Comparison of ENCODE assay signal across 8 cellular contexts in the genomic region with DNA sequence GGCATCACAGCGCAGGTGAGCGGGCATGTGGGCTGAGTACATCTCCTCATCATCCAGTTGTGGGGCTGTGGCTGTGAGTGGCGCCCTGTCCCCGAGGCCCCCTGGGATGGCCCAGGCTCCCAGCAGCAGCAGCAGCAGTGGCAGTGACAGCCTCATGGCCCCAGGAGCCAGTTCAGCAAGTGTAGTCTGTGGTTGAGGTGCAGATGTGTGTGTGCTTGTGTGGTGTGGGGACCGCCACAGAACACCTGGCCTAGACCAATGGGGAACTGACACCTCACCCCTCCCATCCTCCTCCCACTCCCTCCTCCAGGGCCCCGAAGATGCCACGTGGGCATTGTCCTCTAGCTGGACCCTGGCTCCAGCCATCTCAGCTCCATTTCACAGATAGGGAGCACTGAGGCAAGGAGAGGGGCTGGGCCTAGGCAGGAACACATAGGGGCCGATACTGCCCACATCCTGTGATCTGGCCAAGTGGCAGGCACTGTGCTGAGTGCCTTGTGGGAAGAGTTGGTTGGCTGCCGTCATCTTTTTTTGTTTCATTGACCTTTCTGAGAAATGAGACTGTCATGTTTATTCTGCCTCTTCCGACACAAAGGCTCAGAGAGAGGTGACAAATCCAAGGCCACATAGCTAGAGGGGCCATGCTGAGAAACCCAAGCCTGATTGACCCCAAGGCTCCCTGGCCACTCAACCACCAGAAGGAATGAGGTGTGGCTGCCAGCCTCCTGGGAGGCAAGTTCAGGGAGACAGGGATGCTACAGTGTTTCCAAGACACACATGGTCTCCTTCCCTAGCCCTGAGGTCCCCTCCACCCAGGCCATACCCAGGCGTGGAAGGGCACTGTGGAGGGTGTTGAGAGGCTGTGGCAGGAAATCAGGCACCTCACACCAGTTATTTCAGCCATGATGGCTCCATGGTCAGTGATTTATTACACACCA. TPM values are rescaled to one million over a fixed set of nuclear protein-coding genes. Genes with fewer than 3 reads are reported as not detected.
DNase-seq lines count a peak whose midpoint lies in the region; ATAC-seq and TF ChIP-seq lines count a peak whose summit lies in the region.

A gene with protein sequence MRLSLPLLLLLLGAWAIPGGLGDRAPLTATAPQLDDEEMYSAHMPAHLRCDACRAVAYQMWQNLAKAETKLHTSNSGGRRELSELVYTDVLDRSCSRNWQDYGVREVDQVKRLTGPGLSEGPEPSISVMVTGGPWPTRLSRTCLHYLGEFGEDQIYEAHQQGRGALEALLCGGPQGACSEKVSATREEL (minus strand): TSS at position 213 of the 938 bp plus-strand sequence. CDS start 57 bp downstream, at position 156.

- H3K36me3 Mint-ChIP-seq in chondrocyte (ENCODE audit: low read depth): peaks cover 1% of the 10 kb centered on the region
- H3K36me3 Mint-ChIP-seq in stimulated activated memory B cell treated with anti-CD40 and anti-IgM and Interleukin-4, amounts not matched to agents 10 μg/mL and 1 μg/mL and 100 μg/mL, for 72 hours: no peaks in the 10 kb centered on the region

- no peaks in the 10 kb centered on the region for H3K9me3 ChIP-seq in Peyer's patch

- peaks cover 0 to 8% of the 10 kb centered on the region in 2 donors for H3K27me3 ChIP-seq in Peyer's patch

- TF ChIP-seq CTCF in Peyer's patch (IDR thresholded peaks at IDR 0.05) (no peak), chondrocyte (IDR thresholded peaks at IDR 0.05) (no peak)

- H3K27ac Mint-ChIP-seq in chondrocyte (ENCODE audit: unreplicated experiment): no peak within 1 kb of the TSS
- H3K27ac Mint-ChIP-seq in stimulated activated memory B cell treated with anti-CD40 and anti-IgM and Interleukin-4, amounts not matched to agents 10 μg/mL and 1 μg/mL and 100 μg/mL, for 72 hours: peak within 1 kb of the TSS; percentile 98

- H3K27ac ChIP-seq in Peyer's patch: peak within 1 kb of the TSS; percentile 67 to 86 (median 76)

- H3K9me3 Mint-ChIP-seq in chondrocyte (ENCODE audit: low read depth): no peaks in the 10 kb centered on the region
- H3K9me3 Mint-ChIP-seq in stimulated activated memory B cell treated with anti-CD40 and anti-IgM and Interleukin-4, amounts not matched to agents 10 μg/mL and 1 μg/mL and 100 μg/mL, for 72 hours: no peaks in the 10 kb centered on the region

- peaks cover 18% of the 10 kb centered on the region for H3K4me1 Mint-ChIP-seq in chondrocyte (ENCODE audit: low read depth)
- peaks cover 84% of the 10 kb centered on the region for H3K4me1 Mint-ChIP-seq in stimulated activated memory B cell treated with anti-CD40 and anti-IgM and Interleukin-4, amounts not matched to agents 10 μg/mL and 1 μg/mL and 100 μg/mL, for 72 hours

- peak; percentile 55 to 92 (median 86) for DNase-seq in Peyer's patch
- peak; percentile 59 for DNase-seq in chondrocyte (ENCODE audit: low spot score)
- DNase-seq in anterior cingulate cortex (lab: John Stamatoyannopoulos, UW): no peak
- no peak for DNase-seq in DMS53 (lab: John Stamatoyannopoulos, UW)
- DNase-seq in medulla oblongata (ENCODE audit: extremely low spot score): no peak

- no peaks in the 10 kb centered on the region for H3K36me3 ChIP-seq in Peyer's patch

- peaks cover 0 to 69% (median 30%) of the 10 kb centered on the region in 4 donors for H3K4me1 ChIP-seq in Peyer's patch

- H3K4me3 Mint-ChIP-seq in chondrocyte (ENCODE audit: unreplicated experiment): no peak within 1 kb of the TSS
- H3K4me3 Mint-ChIP-seq in stimulated activated memory B cell treated with anti-CD40 and anti-IgM and Interleukin-4, amounts not matched to agents 10 μg/mL and 1 μg/mL and 100 μg/mL, for 72 hours: peak within 1 kb of the TSS; percentile 89

- peak within 1 kb of the TSS; percentile 23 to 61 (median 43) for H3K4me3 ChIP-seq in Peyer's patch

- ATAC-seq in GM18520 (IDR thresholded peaks at IDR 0.05; ENCODE audit: unreplicated experiment) (peak; percentile 32), HG02588 (IDR thresholded peaks at IDR 0.05; ENCODE audit: unreplicated experiment) (peak; percentile 34)
- peak; percentile 84 for ATAC-seq in stimulated activated memory B cell treated with anti-CD40 and anti-IgM and Interleukin-4, amounts not matched to agents 10 μg/mL and 1 μg/mL and 100 μg/mL, for 72 hours

- TF ChIP-seq POLR2A in Peyer's patch (IDR thresholded peaks at IDR 0.05): no peak

- H3K27me3 Mint-ChIP-seq in chondrocyte (ENCODE audit: low read depth): no peaks in the 10 kb centered on the region
- no peaks in the 10 kb centered on the region for H3K27me3 Mint-ChIP-seq in stimulated activated memory B cell treated with anti-CD40 and anti-IgM and Interleukin-4, amounts not matched to agents 10 μg/mL and 1 μg/mL and 100 μg/mL, for 72 hours

RNA-seq across cellular contexts. Expression of the gene that starts here (rescaled TPM):
- total RNA-seq in Peyer's patch (10 to 100 TPM in 1 of 4 donors, 1 to 10 TPM in 3; 1.4 to 18.2 (median 4.4) TPM), chondrocyte (not detected in 3 replicates)

Comparison
In these comparisons a context has a peak if more than half of its experiments do, and no peak if none do; other contexts are left out.
1. Peak in DNase-seq in chondrocyte; RNA of the gene not detected or under 1 TPM.
2. ATAC-seq: peak in every context shown above with its lines; median percentile 84 in stimulated activated memory B cell treated with anti-CD40 and anti-IgM and Interleukin-4, amounts not matched to agents 10 μg/mL and 1 μg/mL and 100 μg/mL, for 72 hours; 34 in HG02588; 32 in GM18520.
3. DNase-seq: peak in Peyer's patch (3 of 3); none in anterior cingulate cortex (0 of 58), DMS53 (single experiment) and medulla oblongata (single experiment).